In the genomic region with DNA sequence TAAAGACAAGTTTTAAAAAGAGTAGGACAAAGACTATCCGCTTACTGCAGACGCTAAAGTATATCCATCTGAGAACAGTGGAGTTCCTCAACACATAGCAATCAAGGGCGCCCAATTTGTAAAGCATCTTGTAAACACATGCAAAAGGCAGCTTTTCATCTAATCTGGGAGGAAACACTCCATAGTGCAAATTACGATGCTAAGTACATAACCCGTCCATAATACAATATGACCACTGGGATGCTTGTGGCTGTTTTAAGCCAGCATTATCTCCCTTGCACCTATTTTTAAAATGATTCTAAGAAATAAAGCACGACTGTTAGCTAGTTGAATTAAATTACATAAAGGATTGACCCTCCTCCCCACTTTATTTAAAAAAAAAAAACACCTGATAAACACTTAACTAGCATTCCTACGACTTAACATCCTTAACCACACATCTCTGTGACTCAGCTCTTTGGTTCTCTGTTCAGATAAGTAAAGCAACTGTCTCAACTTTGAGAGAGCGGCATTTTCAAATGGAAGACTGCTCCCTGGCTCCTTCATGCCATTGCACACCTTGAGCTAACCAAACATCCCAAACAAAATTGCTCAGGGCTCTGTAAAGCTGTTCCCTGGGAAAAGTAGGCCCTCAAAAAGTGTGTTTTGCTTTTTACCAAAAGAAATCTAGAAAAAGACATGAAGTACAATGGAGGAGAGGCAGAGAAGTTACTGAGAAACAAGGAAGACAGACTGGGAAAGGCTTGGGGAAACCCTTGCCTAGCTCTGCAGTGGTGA, we compare ENCODE assay signal across 1 cellular context.
TF ChIP-seq lines count a peak whose summit lies in the region.

No MANE protein-coding gene starts in this region.

TF ChIP-seq in K562, 482 proteins besides CTCF, POLR2A, EP300 and RAD21 (continued from another document and continues in another):
- TF ChIP-seq, protein P1, sequence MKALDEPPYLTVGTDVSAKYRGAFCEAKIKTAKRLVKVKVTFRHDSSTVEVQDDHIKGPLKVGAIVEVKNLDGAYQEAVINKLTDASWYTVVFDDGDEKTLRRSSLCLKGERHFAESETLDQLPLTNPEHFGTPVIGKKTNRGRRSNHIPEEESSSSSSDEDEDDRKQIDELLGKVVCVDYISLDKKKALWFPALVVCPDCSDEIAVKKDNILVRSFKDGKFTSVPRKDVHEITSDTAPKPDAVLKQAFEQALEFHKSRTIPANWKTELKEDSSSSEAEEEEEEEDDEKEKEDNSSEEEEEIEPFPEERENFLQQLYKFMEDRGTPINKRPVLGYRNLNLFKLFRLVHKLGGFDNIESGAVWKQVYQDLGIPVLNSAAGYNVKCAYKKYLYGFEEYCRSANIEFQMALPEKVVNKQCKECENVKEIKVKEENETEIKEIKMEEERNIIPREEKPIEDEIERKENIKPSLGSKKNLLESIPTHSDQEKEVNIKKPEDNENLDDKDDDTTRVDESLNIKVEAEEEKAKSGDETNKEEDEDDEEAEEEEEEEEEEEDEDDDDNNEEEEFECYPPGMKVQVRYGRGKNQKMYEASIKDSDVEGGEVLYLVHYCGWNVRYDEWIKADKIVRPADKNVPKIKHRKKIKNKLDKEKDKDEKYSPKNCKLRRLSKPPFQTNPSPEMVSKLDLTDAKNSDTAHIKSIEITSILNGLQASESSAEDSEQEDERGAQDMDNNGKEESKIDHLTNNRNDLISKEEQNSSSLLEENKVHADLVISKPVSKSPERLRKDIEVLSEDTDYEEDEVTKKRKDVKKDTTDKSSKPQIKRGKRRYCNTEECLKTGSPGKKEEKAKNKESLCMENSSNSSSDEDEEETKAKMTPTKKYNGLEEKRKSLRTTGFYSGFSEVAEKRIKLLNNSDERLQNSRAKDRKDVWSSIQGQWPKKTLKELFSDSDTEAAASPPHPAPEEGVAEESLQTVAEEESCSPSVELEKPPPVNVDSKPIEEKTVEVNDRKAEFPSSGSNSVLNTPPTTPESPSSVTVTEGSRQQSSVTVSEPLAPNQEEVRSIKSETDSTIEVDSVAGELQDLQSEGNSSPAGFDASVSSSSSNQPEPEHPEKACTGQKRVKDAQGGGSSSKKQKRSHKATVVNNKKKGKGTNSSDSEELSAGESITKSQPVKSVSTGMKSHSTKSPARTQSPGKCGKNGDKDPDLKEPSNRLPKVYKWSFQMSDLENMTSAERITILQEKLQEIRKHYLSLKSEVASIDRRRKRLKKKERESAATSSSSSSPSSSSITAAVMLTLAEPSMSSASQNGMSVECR (CRISPR knock-in tag; IDR thresholded peaks at IDR 0.05) = no peak
- TF ChIP-seq, protein P2, sequence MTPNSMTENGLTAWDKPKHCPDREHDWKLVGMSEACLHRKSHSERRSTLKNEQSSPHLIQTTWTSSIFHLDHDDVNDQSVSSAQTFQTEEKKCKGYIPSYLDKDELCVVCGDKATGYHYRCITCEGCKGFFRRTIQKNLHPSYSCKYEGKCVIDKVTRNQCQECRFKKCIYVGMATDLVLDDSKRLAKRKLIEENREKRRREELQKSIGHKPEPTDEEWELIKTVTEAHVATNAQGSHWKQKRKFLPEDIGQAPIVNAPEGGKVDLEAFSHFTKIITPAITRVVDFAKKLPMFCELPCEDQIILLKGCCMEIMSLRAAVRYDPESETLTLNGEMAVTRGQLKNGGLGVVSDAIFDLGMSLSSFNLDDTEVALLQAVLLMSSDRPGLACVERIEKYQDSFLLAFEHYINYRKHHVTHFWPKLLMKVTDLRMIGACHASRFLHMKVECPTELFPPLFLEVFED (CRISPR knock-in tag; conservative IDR thresholded peaks at IDR 0.05) = no peak
- TF ChIP-seq, protein P3, sequence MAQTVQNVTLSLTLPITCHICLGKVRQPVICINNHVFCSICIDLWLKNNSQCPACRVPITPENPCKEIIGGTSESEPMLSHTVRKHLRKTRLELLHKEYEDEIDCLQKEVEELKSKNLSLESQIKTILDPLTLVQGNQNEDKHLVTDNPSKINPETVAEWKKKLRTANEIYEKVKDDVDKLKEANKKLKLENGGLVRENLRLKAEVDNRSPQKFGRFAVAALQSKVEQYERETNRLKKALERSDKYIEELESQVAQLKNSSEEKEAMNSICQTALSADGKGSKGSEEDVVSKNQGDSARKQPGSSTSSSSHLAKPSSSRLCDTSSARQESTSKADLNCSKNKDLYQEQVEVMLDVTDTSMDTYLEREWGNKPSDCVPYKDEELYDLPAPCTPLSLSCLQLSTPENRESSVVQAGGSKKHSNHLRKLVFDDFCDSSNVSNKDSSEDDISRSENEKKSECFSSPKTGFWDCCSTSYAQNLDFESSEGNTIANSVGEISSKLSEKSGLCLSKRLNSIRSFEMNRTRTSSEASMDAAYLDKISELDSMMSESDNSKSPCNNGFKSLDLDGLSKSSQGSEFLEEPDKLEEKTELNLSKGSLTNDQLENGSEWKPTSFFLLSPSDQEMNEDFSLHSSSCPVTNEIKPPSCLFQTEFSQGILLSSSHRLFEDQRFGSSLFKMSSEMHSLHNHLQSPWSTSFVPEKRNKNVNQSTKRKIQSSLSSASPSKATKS (CRISPR knock-in tag; IDR thresholded peaks at IDR 0.05) = no peak
- no peak for TF ChIP-seq FUS (optimal IDR thresholded peaks at IDR 0.05; ENCODE audit: low read depth, low read length)
- TF ChIP-seq FOS (IDR thresholded peaks at IDR 0.05; ENCODE audit: extremely low read depth, insufficient read length) = no peak
- TF ChIP-seq, protein P4, sequence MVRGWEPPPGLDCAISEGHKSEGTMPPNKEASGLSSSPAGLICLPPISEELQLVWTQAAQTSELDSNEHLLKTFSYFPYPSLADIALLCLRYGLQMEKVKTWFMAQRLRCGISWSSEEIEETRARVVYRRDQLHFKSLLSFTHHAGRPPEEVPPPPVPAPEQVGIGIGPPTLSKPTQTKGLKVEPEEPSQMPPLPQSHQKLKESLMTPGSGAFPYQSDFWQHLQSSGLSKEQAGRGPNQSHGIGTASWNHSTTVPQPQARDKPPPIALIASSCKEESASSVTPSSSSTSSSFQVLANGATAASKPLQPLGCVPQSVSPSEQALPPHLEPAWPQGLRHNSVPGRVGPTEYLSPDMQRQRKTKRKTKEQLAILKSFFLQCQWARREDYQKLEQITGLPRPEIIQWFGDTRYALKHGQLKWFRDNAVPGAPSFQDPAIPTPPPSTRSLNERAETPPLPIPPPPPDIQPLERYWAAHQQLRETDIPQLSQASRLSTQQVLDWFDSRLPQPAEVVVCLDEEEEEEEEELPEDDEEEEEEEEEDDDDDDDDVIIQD (CRISPR knock-in tag; IDR thresholded peaks at IDR 0.05) = no peak
- no peak for TF ChIP-seq SRSF7 (optimal IDR thresholded peaks at IDR 0.05; ENCODE audit: low read depth, low read length)
- peak; percentile 97 for TF ChIP-seq NFE2 (IDR thresholded peaks at IDR 0.05; ENCODE audit: low read depth)
- TF ChIP-seq SMARCC2 (IDR thresholded peaks at IDR 0.05; ENCODE audit: low read depth) = peak; percentile 64; the same call in 1 of the 2 replicates
- TF ChIP-seq ZNF408 (CRISPR knock-in tag; IDR thresholded peaks at IDR 0.05; ENCODE audit: low read depth) = no peak
- TF ChIP-seq HDAC1 (IDR thresholded peaks at IDR 0.05) = peak in 1 of 2 experiments; percentile 64; a peak in 2 of 4 replicates
- TF ChIP-seq, protein P5, sequence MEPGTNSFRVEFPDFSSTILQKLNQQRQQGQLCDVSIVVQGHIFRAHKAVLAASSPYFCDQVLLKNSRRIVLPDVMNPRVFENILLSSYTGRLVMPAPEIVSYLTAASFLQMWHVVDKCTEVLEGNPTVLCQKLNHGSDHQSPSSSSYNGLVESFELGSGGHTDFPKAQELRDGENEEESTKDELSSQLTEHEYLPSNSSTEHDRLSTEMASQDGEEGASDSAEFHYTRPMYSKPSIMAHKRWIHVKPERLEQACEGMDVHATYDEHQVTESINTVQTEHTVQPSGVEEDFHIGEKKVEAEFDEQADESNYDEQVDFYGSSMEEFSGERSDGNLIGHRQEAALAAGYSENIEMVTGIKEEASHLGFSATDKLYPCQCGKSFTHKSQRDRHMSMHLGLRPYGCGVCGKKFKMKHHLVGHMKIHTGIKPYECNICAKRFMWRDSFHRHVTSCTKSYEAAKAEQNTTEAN (CRISPR knock-in tag; IDR thresholded peaks at IDR 0.05) = no peak
- no peak for TF ChIP-seq STAG1 (CRISPR knock-in tag; IDR thresholded peaks at IDR 0.05; ENCODE audit: borderline replicate concordance)
- no peak for TF ChIP-seq NR2F6 (CRISPR knock-in tag; IDR thresholded peaks at IDR 0.05)
- TF ChIP-seq FOXA1 (IDR thresholded peaks at IDR 0.05; ENCODE audit: borderline replicate concordance) = no peak
- TF ChIP-seq EP400 (IDR thresholded peaks at IDR 0.05) = no peak
- TF ChIP-seq, protein P6, sequence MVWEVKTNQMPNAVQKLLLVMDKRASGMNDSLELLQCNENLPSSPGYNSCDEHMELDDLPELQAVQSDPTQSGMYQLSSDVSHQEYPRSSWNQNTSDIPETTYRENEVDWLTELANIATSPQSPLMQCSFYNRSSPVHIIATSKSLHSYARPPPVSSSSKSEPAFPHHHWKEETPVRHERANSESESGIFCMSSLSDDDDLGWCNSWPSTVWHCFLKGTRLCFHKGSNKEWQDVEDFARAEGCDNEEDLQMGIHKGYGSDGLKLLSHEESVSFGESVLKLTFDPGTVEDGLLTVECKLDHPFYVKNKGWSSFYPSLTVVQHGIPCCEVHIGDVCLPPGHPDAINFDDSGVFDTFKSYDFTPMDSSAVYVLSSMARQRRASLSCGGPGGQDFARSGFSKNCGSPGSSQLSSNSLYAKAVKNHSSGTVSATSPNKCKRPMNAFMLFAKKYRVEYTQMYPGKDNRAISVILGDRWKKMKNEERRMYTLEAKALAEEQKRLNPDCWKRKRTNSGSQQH (CRISPR knock-in tag; IDR thresholded peaks at IDR 0.05) = no peak
- no peak for TF ChIP-seq NFATC3 (IDR thresholded peaks at IDR 0.05)
- TF ChIP-seq MAZ (CRISPR knock-in tag; conservative IDR thresholded peaks at IDR 0.05 in 1 of 2, IDR thresholded peaks at IDR 0.05 in 1 of 2) = no peak
- TF ChIP-seq, protein P7, sequence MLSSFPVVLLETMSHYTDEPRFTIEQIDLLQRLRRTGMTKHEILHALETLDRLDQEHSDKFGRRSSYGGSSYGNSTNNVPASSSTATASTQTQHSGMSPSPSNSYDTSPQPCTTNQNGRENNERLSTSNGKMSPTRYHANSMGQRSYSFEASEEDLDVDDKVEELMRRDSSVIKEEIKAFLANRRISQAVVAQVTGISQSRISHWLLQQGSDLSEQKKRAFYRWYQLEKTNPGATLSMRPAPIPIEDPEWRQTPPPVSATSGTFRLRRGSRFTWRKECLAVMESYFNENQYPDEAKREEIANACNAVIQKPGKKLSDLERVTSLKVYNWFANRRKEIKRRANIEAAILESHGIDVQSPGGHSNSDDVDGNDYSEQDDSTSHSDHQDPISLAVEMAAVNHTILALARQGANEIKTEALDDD (IDR thresholded peaks at IDR 0.05) = peak; percentile 100
- TF ChIP-seq ZFP30 (CRISPR knock-in tag; IDR thresholded peaks at IDR 0.05; ENCODE audit: borderline replicate concordance) = no peak
- TF ChIP-seq, protein P8, sequence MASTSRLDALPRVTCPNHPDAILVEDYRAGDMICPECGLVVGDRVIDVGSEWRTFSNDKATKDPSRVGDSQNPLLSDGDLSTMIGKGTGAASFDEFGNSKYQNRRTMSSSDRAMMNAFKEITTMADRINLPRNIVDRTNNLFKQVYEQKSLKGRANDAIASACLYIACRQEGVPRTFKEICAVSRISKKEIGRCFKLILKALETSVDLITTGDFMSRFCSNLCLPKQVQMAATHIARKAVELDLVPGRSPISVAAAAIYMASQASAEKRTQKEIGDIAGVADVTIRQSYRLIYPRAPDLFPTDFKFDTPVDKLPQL (IDR thresholded peaks at IDR 0.05; ENCODE audit: extremely low read depth, insufficient read length) = no peak
- TF ChIP-seq ARHGAP35 (IDR thresholded peaks at IDR 0.05; ENCODE audit: partially characterized antibody) = no peak
- TF ChIP-seq ZNF212 (CRISPR knock-in tag; IDR thresholded peaks at IDR 0.05) = no peak
- no peak for TF ChIP-seq SIN3B (IDR thresholded peaks at IDR 0.05; ENCODE audit: low read depth)
- TF ChIP-seq, protein P9, sequence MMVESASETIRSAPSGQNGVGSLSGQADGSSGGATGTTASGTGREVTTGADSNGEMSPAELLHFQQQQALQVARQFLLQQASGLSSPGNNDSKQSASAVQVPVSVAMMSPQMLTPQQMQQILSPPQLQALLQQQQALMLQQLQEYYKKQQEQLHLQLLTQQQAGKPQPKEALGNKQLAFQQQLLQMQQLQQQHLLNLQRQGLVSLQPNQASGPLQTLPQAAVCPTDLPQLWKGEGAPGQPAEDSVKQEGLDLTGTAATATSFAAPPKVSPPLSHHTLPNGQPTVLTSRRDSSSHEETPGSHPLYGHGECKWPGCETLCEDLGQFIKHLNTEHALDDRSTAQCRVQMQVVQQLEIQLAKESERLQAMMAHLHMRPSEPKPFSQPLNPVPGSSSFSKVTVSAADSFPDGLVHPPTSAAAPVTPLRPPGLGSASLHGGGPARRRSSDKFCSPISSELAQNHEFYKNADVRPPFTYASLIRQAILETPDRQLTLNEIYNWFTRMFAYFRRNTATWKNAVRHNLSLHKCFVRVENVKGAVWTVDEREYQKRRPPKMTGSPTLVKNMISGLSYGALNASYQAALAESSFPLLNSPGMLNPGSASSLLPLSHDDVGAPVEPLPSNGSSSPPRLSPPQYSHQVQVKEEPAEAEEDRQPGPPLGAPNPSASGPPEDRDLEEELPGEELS (CRISPR knock-in tag; IDR thresholded peaks at IDR 0.05; ENCODE audit: borderline replicate concordance) = no peak
- peak; percentile 62 for TF ChIP-seq NFE2L1 (tag; IDR thresholded peaks at IDR 0.05; ENCODE audit: borderline replicate concordance, low read depth)
- no peak for TF ChIP-seq ZNF134 (CRISPR knock-in tag; conservative IDR thresholded peaks at IDR 0.05)
- TF ChIP-seq FOXM1 (IDR thresholded peaks at IDR 0.05; ENCODE audit: low read depth) = peak; percentile 37; the same call in 1 of the 2 replicates
- no peak for TF ChIP-seq FOXM1 (CRISPR knock-in tag; IDR thresholded peaks at IDR 0.05; ENCODE audit: low read depth)
- TF ChIP-seq HMG20A (CRISPR knock-in tag; conservative IDR thresholded peaks at IDR 0.05) = no peak
- TF ChIP-seq ESRRA (IDR thresholded peaks at IDR 0.05; ENCODE audit: borderline replicate concordance, low read depth) = peak; percentile 63; the same call in 1 of the 2 replicates
- no peak for TF ChIP-seq MCM5 (IDR thresholded peaks at IDR 0.05; ENCODE audit: low read depth)
- no peak for TF ChIP-seq NEUROD1 (IDR thresholded peaks at IDR 0.05; ENCODE audit: borderline replicate concordance, low read depth, low read length, partially characterized antibody)
- no peak for TF ChIP-seq ZNF253 (CRISPR knock-in tag; conservative IDR thresholded peaks at IDR 0.05)
- no peak for TF ChIP-seq ZNF76 (CRISPR knock-in tag; IDR thresholded peaks at IDR 0.05; ENCODE audit: borderline replicate concordance)
- no peak for TF ChIP-seq PML (IDR thresholded peaks at IDR 0.05; ENCODE audit: low read length)
